9 cellular contexts compared by ENCODE assay signal in the genomic region with DNA sequence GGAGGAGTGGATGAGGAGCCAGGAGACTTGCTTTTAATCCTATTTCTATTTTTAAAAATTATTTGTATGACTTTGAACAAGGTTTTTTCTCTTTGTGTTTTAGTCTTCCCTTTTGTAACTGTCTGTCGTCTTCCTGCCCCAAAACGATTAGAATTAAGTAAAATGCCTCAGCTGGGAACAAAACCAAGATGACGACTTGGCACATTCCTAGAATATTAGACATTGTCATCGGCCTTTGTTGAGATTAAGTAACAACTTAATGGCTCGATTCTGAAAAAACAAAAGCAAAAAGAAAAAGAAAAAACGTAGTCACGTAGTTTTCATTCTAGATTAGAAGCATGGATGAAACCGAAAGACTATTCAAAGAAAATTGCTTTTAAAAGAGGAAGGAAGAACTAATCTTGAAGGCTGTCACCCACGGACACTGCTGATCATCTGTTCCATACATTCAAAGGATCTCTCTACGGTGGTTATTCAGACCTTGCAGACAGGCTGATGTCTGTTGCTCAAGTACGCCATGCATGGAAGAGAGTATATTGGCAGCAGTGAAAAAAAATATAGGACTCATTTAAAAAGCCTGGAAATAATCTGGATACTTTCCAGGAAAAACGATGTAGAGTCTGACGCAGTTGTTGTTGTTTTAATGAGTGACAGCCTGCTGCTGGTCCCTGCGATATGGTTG. TPM values are rescaled to one million over a fixed set of nuclear protein-coding genes. Genes with fewer than 3 reads are reported as not detected.
DNase-seq lines count a peak whose midpoint lies in the region; ATAC-seq and TF ChIP-seq lines count a peak whose summit lies in the region.
"Had no signal": no experiment of that assay in that cellular context is flagged by ENCODE, and none has a peak within 500 bp of the region (broad histone marks: within the 10 kb centered on the region; RNA-seq: fewer than 3 reads in every experiment).

No MANE protein-coding gene starts in this region.

- H3K36me3 ChIP-seq in fibroblast of lung (ENCODE audit: control insufficient read depth, insufficient read depth, low read length) = no peaks in the 10 kb centered on the region

- H3K9me3 ChIP-seq in fibroblast of lung (ENCODE audit: control insufficient read depth, insufficient read depth, low read depth, low read length) = no peaks in the 10 kb centered on the region

- peak overlapping the region; percentile 52 to 65 (median 54) for H3K4me3 ChIP-seq in fibroblast of lung (replicated peaks in 1 of 4; ENCODE audit: control extremely low read depth in 1 of 4, insufficient read depth in 1 of 4, low read depth in 3 of 4, low read length in 4 of 4)

- peak; percentile 82 for ATAC-seq in HG02759 (IDR thresholded peaks at IDR 0.05; ENCODE audit: unreplicated experiment)

- H3K9ac ChIP-seq in fibroblast of lung (ENCODE audit: insufficient read depth, low read length) = no peak overlapping the region

- no peaks in the 10 kb centered on the region for H3K27me3 ChIP-seq in fibroblast of lung (ENCODE audit: control insufficient read depth, insufficient read depth, low read length)

- H4K20me1 ChIP-seq in fibroblast of lung (ENCODE audit: control insufficient read depth, extremely low read depth, insufficient read depth, low read length) = no peaks in the 10 kb centered on the region

- H3K79me2 ChIP-seq in fibroblast of lung (ENCODE audit: control insufficient read depth, insufficient read depth, low read length) = no peaks in the 10 kb centered on the region

- peaks cover 5% of the 10 kb centered on the region for H3K4me1 ChIP-seq in fibroblast of lung (ENCODE audit: control insufficient read depth, extremely low read depth, insufficient read depth, low read length)

- DNase-seq in DMS 273 (lab: John Stamatoyannopoulos, UW; ENCODE audit: unreplicated experiment) = peak; percentile 60
- DNase-seq in DMS 273 treated with DMSO at 0.1 percent for 48 hours (lab: John Stamatoyannopoulos, UW) = no peak
- peak; percentile 75 for DNase-seq in OCI-M1 (lab: John Stamatoyannopoulos, UW)
- peak; percentile 43 to 80 for DNase-seq in fibroblast of lung (ENCODE audit: low read depth in 2 of 2)
- no peak for DNase-seq in HuH-7 (ENCODE audit: low spot score)
- DNase-seq in nucleus accumbens (lab: John Stamatoyannopoulos, UW) = no peak
- DNase-seq in HT-29 (ENCODE audit: low spot score) = no peak

- peak overlapping the region; percentile 97 for H3K4me2 ChIP-seq in fibroblast of lung (ENCODE audit: extremely low read depth, insufficient read depth, low read length)

- TF ChIP-seq CTCF in fibroblast of lung (conservative IDR thresholded peaks at IDR 0.05 in 1 of 2, IDR thresholded peaks at IDR 0.05 in 1 of 2; ENCODE audit: low read depth in 1 of 2, low read length in 2 of 2) = peak in 1 of 2 donors; percentile 13

- no peak overlapping the region for H3K27ac ChIP-seq in fibroblast of lung (ENCODE audit: insufficient read depth, low read length)
- H3K27ac ChIP-seq: 22Rv1 had no signal

- peak overlapping the region; percentile 83 for H2AFZ ChIP-seq in fibroblast of lung (ENCODE audit: low read length)

RNA-seq across cellular contexts. Expression of gene GNG4, which starts 16.9 kb away (rescaled TPM):
- total RNA-seq in fibroblast of lung = under 0.01 TPM in 2 replicates
- polyA plus RNA-seq in fibroblast of lung = 0.06 and 0.10 TPM in 2 replicates
- polyA plus RNA-seq in fibroblast of lung (2012) = 0.22 TPM in 1 of 2 replicates, not detected in the other
- not detected in 2 replicates for polyA minus RNA-seq in fibroblast of lung (ENCODE audit: low replicate concordance)
- total RNA-seq in HT-29 (2014; rRNA removed; shearing (Covaris generic)) = 0.13 TPM in 1 of 2 replicates, not detected in the other

Comparison
In these comparisons a context has a peak if more than half of its experiments do, and no peak if none do; other contexts are left out.
1. DNase-seq: peak in DMS 273 (single experiment), OCI-M1 (single experiment) and fibroblast of lung (2 of 2); none in DMS 273 treated with DMSO at 0.1 percent for 48 hours (single experiment), HuH-7 (single experiment), nucleus accumbens (0 of 56) and HT-29 (single experiment).